30 cellular contexts compared by ENCODE assay signal in genomic region chrX:34294665-34295064, GRCh38.
"Had no signal": no experiment of that assay in that cellular context is flagged by ENCODE, and none has a peak within 500 bp of the region (broad histone marks: within the 10 kb centered on the region; RNA-seq: fewer than 3 reads in every experiment).

No MANE protein-coding gene starts in this region.

- DNase-seq: activated effector memory CD4-positive, alpha-beta T cell treated with anti-CD3 and anti-CD28 coated beads, Interleukin-2, amount 50 U/mL, for 16 hours; activated effector memory CD4-positive, alpha-beta T cell treated with Interleukin-2 at 50 U/mL for 16 hours; activated gamma-delta T cell; activated gamma-delta T cell treated with Interleukin-2 at 50 U/mL for 16 hours; activated naive CD4-positive, alpha-beta T cell; activated naive CD4-positive, alpha-beta T cell treated with anti-CD3 and anti-CD28 coated beads for 36 hours; activated naive CD4-positive, alpha-beta T cell treated with anti-CD3 and anti-CD28 coated beads, Interleukin-2, amount 10 ng/mL, durations not matched to agents 7 days and 5 days; activated naive CD4-positive, alpha-beta T cell treated with anti-CD3 and anti-CD28 coated beads, Interleukin-2, amount 50 U/mL, for 16 hours; activated naive CD4-positive, alpha-beta T cell treated with Interleukin-2 at 50 U/mL for 16 hours; activated naive CD8-positive, alpha-beta T cell treated with anti-CD3 and anti-CD28 coated beads for 36 hours; activated naive CD8-positive, alpha-beta T cell treated with anti-CD3 and anti-CD28 coated beads, Interleukin-2, amount 10 ng/mL, durations not matched to agents 7 days and 5 days; activated naive CD8-positive, alpha-beta T cell treated with anti-CD3 and anti-CD28 coated beads, Interleukin-2, amount 50 U/mL, for 24 hours; activated T-cell treated with anti-CD3 and anti-CD28 coated beads, Interleukin-2, amount 50 U/mL, for 1 hour; activated T-cell treated with anti-CD3 and anti-CD28 coated beads, Interleukin-2, amount 50 U/mL, for 24 hours; activated T-cell treated with anti-CD3 and anti-CD28 coated beads, Interleukin-2, amount 50 U/mL, for 4 hours; activated T-cell treated with anti-CD3 and anti-CD28 coated beads, Interleukin-2, amount 50 U/mL, for 48 hours; activated T-cell treated with anti-CD3 and anti-CD28 coated beads, Interleukin-2, amount 50 U/mL, for 72 hours; adrenal gland; amniotic stem cell; amygdala; anterior cingulate cortex; aorta; body of pancreas; brain microvascular endothelial cell; caudate nucleus; central memory CD4-positive, alpha-beta T cell; cerebellar nuclear complex had no signal

- H3K27ac ChIP-seq: adrenal gland, ascending aorta, body of pancreas, brain microvascular endothelial cell, breast epithelium, cardiac muscle cell had no signal

- H3K4me1 ChIP-seq: adrenal gland, ascending aorta, body of pancreas, breast epithelium had no signal

- H3K4me3 ChIP-seq: adrenal gland, ascending aorta, body of pancreas, breast epithelium, cardiac muscle cell had no signal

- H3K9me3 ChIP-seq: adrenal gland, ascending aorta, body of pancreas had no signal

- H3K36me3 ChIP-seq: adrenal gland, ascending aorta, brain microvascular endothelial cell, breast epithelium, cardiac muscle cell had no signal
